Comparison of ENCODE assay signal across 12 cellular contexts in genomic region chr18:13447621-13448020, GRCh38.
DNase-seq lines count a peak whose midpoint lies in the region; ATAC-seq, FAIRE-seq and TF ChIP-seq lines count a peak whose summit lies in the region.
"Had no signal": no experiment of that assay in that cellular context is flagged by ENCODE, and none has a peak within 500 bp of the region (broad histone marks: within the 10 kb centered on the region; RNA-seq: fewer than 3 reads in every experiment).

No MANE protein-coding gene starts in this region.

- peaks cover 39% of the 10 kb centered on the region for H3K27me3 Mint-ChIP-seq in endodermal cell (ENCODE audit: insufficient read depth)

- H3K4me3 ChIP-seq in endodermal cell (ENCODE audit: low read length): peak overlapping the region; percentile 23
- H3K4me3 ChIP-seq: K562, lung had no signal

- DNase-seq in D721Med (ENCODE audit: insufficient read length, low spot score) (no peak), NCI-H2227 (lab: John Stamatoyannopoulos, UW; ENCODE audit: unreplicated experiment) (peak; percentile 75), endodermal cell (peak; percentile 65), non-pigmented ciliary epithelial cell (ENCODE audit: low read depth) (peak; percentile 63), NAMALWA (ENCODE audit: low spot score) (no peak)
- no peak for DNase-seq in stimulated activated CD4-positive, alpha-beta T cell treated with anti-CD3 and anti-CD28 coated beads, Interleukin-4, amount 100 ng/mL, for 1 hour
- DNase-seq in stimulated activated CD4-positive, alpha-beta T cell treated with anti-CD3 and anti-CD28 coated beads, Interleukin-12 subunit alpha, Interleukin-12 subunit beta, amount 100 ng/mL, for 4 hours: no peak
- no peak for DNase-seq in activated naive CD4-positive, alpha-beta T cell treated with anti-CD3 and anti-CD28 coated beads, Interleukin-2, amount 50 U/mL, for 72 hours (ENCODE audit: low spot score in 2 of 2)
- DNase-seq: activated CD8-positive, alpha-beta memory T cell treated with anti-CD3 and anti-CD28 coated beads, Interleukin-2, amount 50 U/mL, for 4 hours had no signal

- H3K4me1 ChIP-seq in endodermal cell (ENCODE audit: control insufficient read depth, insufficient read depth, low read length): peaks cover 13% of the 10 kb centered on the region

- no peaks in the 10 kb centered on the region for H3K36me3 ChIP-seq in endodermal cell (ENCODE audit: control insufficient read depth, insufficient read depth, low read length)

- no peak for ATAC-seq in activated naive CD4-positive, alpha-beta T cell treated with anti-CD3 and anti-CD28 coated beads, Interleukin-2, amount 50 U/mL, for 72 hours
- ATAC-seq: K562 had no signal

- FAIRE-seq in D721Med (lab: Jason Lieb, UNC): peak; percentile 66
- FAIRE-seq: GM18507, K562 had no signal

- 26% methylated on average over 12 of the region's 12 CpGs for WGBS in endodermal cell (ENCODE audit: insufficient coverage in 1 of 2, insufficient read length in 1 of 2), 2 experiments

- H3K27me3 ChIP-seq in endodermal cell (ENCODE audit: control insufficient read depth, insufficient read depth, low read length, poor library complexity, severe bottlenecking): peaks cover 31% of the 10 kb centered on the region

- no peak overlapping the region for H3K4me3 Mint-ChIP-seq in endodermal cell

- no peaks in the 10 kb centered on the region for H3K36me3 Mint-ChIP-seq in endodermal cell (ENCODE audit: low read depth)
- peaks cover 0 to 8% of the 10 kb centered on the region in 2 donors for H3K36me3 Mint-ChIP-seq in activated naive CD4-positive, alpha-beta T cell treated with anti-CD3 and anti-CD28 coated beads, Interleukin-2, amount 50 U/mL, for 72 hours

- H3K27ac ChIP-seq in endodermal cell (ENCODE audit: low read depth, low read length): peak overlapping the region; percentile 99

- H3K9ac ChIP-seq in endodermal cell (ENCODE audit: extremely low read depth, low read length, poor library complexity, severe bottlenecking): peak overlapping the region; percentile 33

- no peaks in the 10 kb centered on the region for H3K9me3 Mint-ChIP-seq in endodermal cell
- no peaks in the 10 kb centered on the region for H3K9me3 Mint-ChIP-seq in activated naive CD4-positive, alpha-beta T cell treated with anti-CD3 and anti-CD28 coated beads, Interleukin-2, amount 50 U/mL, for 72 hours

- H3K9me3 ChIP-seq in endodermal cell (ENCODE audit: control insufficient read depth, low read length): no peaks in the 10 kb centered on the region

- peaks cover 35% of the 10 kb centered on the region for H3K4me1 Mint-ChIP-seq in endodermal cell

- TF ChIP-seq CTCF in D721Med (IDR thresholded peaks at IDR 0.05; ENCODE audit: insufficient read depth, missing control alignments) (no peak), endodermal cell (conservative IDR thresholded peaks at IDR 0.05) (no peak)

- H3K27ac Mint-ChIP-seq in endodermal cell: no peak overlapping the region
- H3K27ac Mint-ChIP-seq in activated naive CD4-positive, alpha-beta T cell treated with anti-CD3 and anti-CD28 coated beads, Interleukin-2, amount 50 U/mL, for 72 hours: no peak overlapping the region

Comparison
In these comparisons a context has a peak if more than half of its experiments do, and no peak if none do; other contexts are left out.
1. DNase-seq: peak in NCI-H2227 (single experiment), endodermal cell (single experiment) and non-pigmented ciliary epithelial cell (single experiment); none in D721Med (single experiment), stimulated activated CD4-positive, alpha-beta T cell treated with anti-CD3 and anti-CD28 coated beads, Interleukin-4, amount 100 ng/mL, for 1 hour (single experiment), NAMALWA (single experiment), stimulated activated CD4-positive, alpha-beta T cell treated with anti-CD3 and anti-CD28 coated beads, Interleukin-12 subunit alpha, Interleukin-12 subunit beta, amount 100 ng/mL, for 4 hours (single experiment) and activated naive CD4-positive, alpha-beta T cell treated with anti-CD3 and anti-CD28 coated beads, Interleukin-2, amount 50 U/mL, for 72 hours (0 of 2).